Comparison of ENCODE assay signal across 24 cellular contexts in the genomic region with DNA sequence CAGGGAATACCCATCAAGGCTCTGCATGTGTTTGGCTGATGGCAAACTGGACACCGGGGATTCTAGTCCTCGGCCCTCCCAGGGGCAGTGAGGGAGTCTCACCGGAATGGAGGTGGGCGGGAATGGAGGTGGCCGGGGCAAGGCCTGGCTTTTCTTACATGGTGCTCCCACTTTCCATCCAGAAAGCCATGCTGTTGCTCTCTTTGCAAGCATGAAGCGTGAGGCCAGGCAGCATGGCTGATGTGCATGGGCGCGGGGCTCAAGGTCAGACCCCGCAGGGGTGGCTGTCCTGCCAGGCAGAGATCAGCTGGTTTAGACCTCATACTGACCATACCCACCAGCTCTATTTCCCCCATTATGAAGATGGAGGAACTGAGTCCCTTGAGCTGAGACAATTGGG.
"Had no signal": no experiment of that assay in that cellular context is flagged by ENCODE, and none has a peak within 500 bp of the region (broad histone marks: within the 10 kb centered on the region; RNA-seq: fewer than 3 reads in every experiment).

No MANE protein-coding gene starts in this region.

- H3K27me3 ChIP-seq: neural progenitor cell, pancreas, right lobe of liver, transverse colon had no signal

- H3K9me3 Mint-ChIP-seq: immature natural killer cell; naive thymus-derived CD8-positive, alpha-beta T cell had no signal

- H3K4me1 Mint-ChIP-seq: immature natural killer cell had no signal

- H3K4me3 Mint-ChIP-seq: immature natural killer cell; naive thymus-derived CD8-positive, alpha-beta T cell; neural progenitor cell had no signal

- H3K27me3 Mint-ChIP-seq: naive thymus-derived CD8-positive, alpha-beta T cell had no signal

- H3K36me3 Mint-ChIP-seq: immature natural killer cell; naive thymus-derived CD8-positive, alpha-beta T cell had no signal

- H3K27ac ChIP-seq: esophagus squamous epithelium, gastroesophageal sphincter, neural progenitor cell, pancreas, prostate gland, right lobe of liver, skin epidermis, stomach, thoracic aorta, transverse colon had no signal

- H3K27ac Mint-ChIP-seq: immature natural killer cell; naive thymus-derived CD8-positive, alpha-beta T cell; neural progenitor cell had no signal

- H3K9me3 ChIP-seq: esophagus squamous epithelium, gastroesophageal sphincter, mucosa of descending colon, pancreas, prostate gland, right lobe of liver, stomach, thoracic aorta, transverse colon had no signal

- H3K4me3 ChIP-seq: esophagus squamous epithelium, gastroesophageal sphincter, mucosa of descending colon, neural progenitor cell, pancreas, prostate gland, right lobe of liver, skin epidermis, stomach, thoracic aorta, transverse colon had no signal

- DNase-seq: dermis blood vessel endothelial cell; esophagus squamous epithelium; foreskin fibroblast; glutamatergic neuron; immature natural killer cell; kidney; left colon; mammary epithelial cell; mucosa of descending colon; naive thymus-derived CD8-positive, alpha-beta T cell; occipital lobe; stimulated activated CD4-positive, alpha-beta T cell treated with anti-CD3 and anti-CD28 coated beads, Interleukin-2, amount 100 ng/mL, for 24 hours; stimulated activated CD4-positive, alpha-beta T cell treated with anti-CD3 and anti-CD28 coated beads, Interleukin-4, amount 100 ng/mL, for 4 hours; stimulated activated naive CD4-positive, alpha-beta T cell; stomach; substantia nigra; transverse colon had no signal

- ATAC-seq: gastroesophageal sphincter; left colon; naive thymus-derived CD8-positive, alpha-beta T cell; right lobe of liver had no signal

- H3K4me1 ChIP-seq: gastroesophageal sphincter, neural progenitor cell, pancreas, prostate gland, transverse colon had no signal

- H3K36me3 ChIP-seq: esophagus squamous epithelium, gastroesophageal sphincter, neural progenitor cell, pancreas, prostate gland, right lobe of liver, stomach, thoracic aorta, transverse colon had no signal
